In genomic region chr9:137200311-137201204, GRCh38 we compare ENCODE assay signal across 8 cellular contexts. TPM values are rescaled to one million over a fixed set of nuclear protein-coding genes. Genes with fewer than 3 reads are reported as not detected.
A peak's percentile ranks its signal among the peaks of the same experiment; 100 is the strongest.
DNase-seq lines count a peak whose midpoint lies in the region; ATAC-seq and TF ChIP-seq lines count a peak whose summit lies in the region.

Gene TPRN, minus strand, starts transcription at chr9:137200741. Its CDS starts 30 bp downstream, at chr9:137200711.

- no peak for TF ChIP-seq EP300 in gastroesophageal sphincter (IDR thresholded peaks at IDR 0.05)

- H3K9me3 Mint-ChIP-seq in activated naive CD4-positive, alpha-beta T cell treated with anti-CD3 and anti-CD28 coated beads for 36 hours, result no peaks in the 10 kb centered on the region

- peak within 1 kb of the TSS; percentile 38 to 68 for H3K4me3 ChIP-seq in gastroesophageal sphincter
- H3K4me3 ChIP-seq in neutrophil (ENCODE audit: low read depth in 1 of 2, low read length in 1 of 2), result peak within 1 kb of the TSS; percentile 77 to 93

- H3K27ac ChIP-seq in gastroesophageal sphincter (peak within 1 kb of the TSS; percentile 51 to 85 (median 84)), neutrophil (peak within 1 kb of the TSS; percentile 87)

- peak within 1 kb of the TSS; percentile 80 for H3K4me3 Mint-ChIP-seq in activated naive CD4-positive, alpha-beta T cell treated with anti-CD3 and anti-CD28 coated beads for 36 hours

- in situ Hi-C loops in SK-MEL-5 (cut with HindIII; ENCODE audit: low pct_unique_long_range_greater_than_20kb, low sequenced_read_pairs), result no loop called here

- H3K4me1 Mint-ChIP-seq in activated naive CD4-positive, alpha-beta T cell treated with anti-CD3 and anti-CD28 coated beads for 36 hours (ENCODE audit: low read depth), result peaks cover 33% of the 10 kb centered on the region

- no CpG with 5 or more reads among the region's 118 CpGs for WGBS in gastroesophageal sphincter (ENCODE audit: low coverage in 1 of 2), 2 donors

- no peak for TF ChIP-seq CTCF in gastroesophageal sphincter (IDR thresholded peaks at IDR 0.05)
- peak; percentile 54 for TF ChIP-seq CTCF in neutrophil (IDR thresholded peaks at IDR 0.05)

- intact Hi-C loops in activated naive CD4-positive, alpha-beta T cell treated with anti-CD3 and anti-CD28 coated beads for 36 hours (cut with micrococcal nuclease), result loop anchor here (1.0 to 5.0 kb wide), 5 partner anchors 11 to 393 kb away; partner anchors contain the start of genes RABL6 and TUBB4B

- peak; percentile 97 for DNase-seq in GF-D8 (lab: John Stamatoyannopoulos, UW)
- peak; percentile 99 for DNase-seq in HEK293T (ENCODE audit: extremely low spot score)
- peak; percentile 99 for DNase-seq in MV-4-11 (lab: John Stamatoyannopoulos, UW)
- DNase-seq in SK-MEL-5 (ENCODE audit: low read depth, low spot score), result peak; percentile 100
- DNase-seq in activated naive CD4-positive, alpha-beta T cell treated with anti-CD3 and anti-CD28 coated beads for 36 hours, result peak; percentile 99
- DNase-seq in superior temporal gyrus (ENCODE audit: extremely low spot score), result peak; percentile 99

- H3K4me1 ChIP-seq in gastroesophageal sphincter (peaks cover 0 to 81% (median 42%) of the 10 kb centered on the region in 3 donors), neutrophil (ENCODE audit: control insufficient read depth in 1 of 2, insufficient read depth in 1 of 2, low read depth in 1 of 2, low read length in 1 of 2) (peaks cover 29% of the 10 kb centered on the region in 2 experiments)

- CTCF ChIA-PET in HEK293T (lab: Yijun Ruan, JAX), result interaction anchor here (0.7 kb wide), 1 partner anchor 36 kb away, joined by 3 read pairs; no protein-coding TSS in a partner anchor
- CTCF ChIA-PET in activated naive CD4-positive, alpha-beta T cell treated with anti-CD3 and anti-CD28 coated beads for 36 hours (lab: Charles Lee), result interaction anchor here (0.7 to 3.8 kb wide), 3 partner anchors 12 to 82 kb away, joined by 3 to 16 read pairs (median 3); partner anchors contain the start of genes ANAPC2 and SSNA1

- H3K36me3 ChIP-seq in gastroesophageal sphincter, result no peaks in the 10 kb centered on the region
- H3K36me3 ChIP-seq in neutrophil, result no peaks in the 10 kb centered on the region

- H3K9me3 ChIP-seq in gastroesophageal sphincter (no peaks in the 10 kb centered on the region), neutrophil (no peaks in the 10 kb centered on the region)

- peaks cover 3% of the 10 kb centered on the region for H3K36me3 Mint-ChIP-seq in activated naive CD4-positive, alpha-beta T cell treated with anti-CD3 and anti-CD28 coated beads for 36 hours (ENCODE audit: low read depth)

- peak; percentile 76 to 90 for TF ChIP-seq POLR2A in gastroesophageal sphincter (IDR thresholded peaks at IDR 0.05)

- H3K27me3 ChIP-seq in gastroesophageal sphincter (no peaks in the 10 kb centered on the region), neutrophil (peaks cover 15% of the 10 kb centered on the region)

- ATAC-seq in gastroesophageal sphincter, result peak; percentile 98

- POLR2A ChIA-PET in HEK293T (lab: Yijun Ruan, JAX), result interaction anchor here (0.9 to 2.0 kb wide), 12 partner anchors 10 to 71 kb away, joined by 3 to 16 read pairs (median 4); partner anchors contain the start of genes ANAPC2, RNF224, SSNA1 and TUBB4B

- no peaks in the 10 kb centered on the region for H3K27me3 Mint-ChIP-seq in activated naive CD4-positive, alpha-beta T cell treated with anti-CD3 and anti-CD28 coated beads for 36 hours (ENCODE audit: low read depth)

- H3K27ac Mint-ChIP-seq in activated naive CD4-positive, alpha-beta T cell treated with anti-CD3 and anti-CD28 coated beads for 36 hours, result peak within 1 kb of the TSS; percentile 56

TF ChIP-seq in HEK293T, 16 proteins besides CTCF, POLR2A, EP300 and RAD21:
- TF ChIP-seq NFRKB (IDR thresholded peaks at IDR 0.05) (no peak), FOXM1 (IDR thresholded peaks at IDR 0.05; ENCODE audit: borderline replicate concordance) (0 out of 2 replicates have a peak, but pooled peaks have one; percentile 48), LEF1 (IDR thresholded peaks at IDR 0.05; ENCODE audit: borderline replicate concordance) (peak; percentile 50; the same call in 1 of the 2 replicates), ELF4 (IDR thresholded peaks at IDR 0.05) (peak; percentile 87), CTBP1 (IDR thresholded peaks at IDR 0.05; ENCODE audit: borderline replicate concordance) (no peak), PKNOX1 (IDR thresholded peaks at IDR 0.05) (peak; percentile 68), HDGF (IDR thresholded peaks at IDR 0.05; ENCODE audit: borderline replicate concordance) (0 out of 2 replicates have a peak, but pooled peaks have one; percentile 57), SP1 (IDR thresholded peaks at IDR 0.05) (0 out of 2 replicates have a peak, but pooled peaks have one; percentile 33)

RNA-seq across cellular contexts. Expression of gene TPRN, which starts in this region (rescaled TPM):
- 8.6 and 9.3 TPM in 2 replicates for total RNA-seq in SK-MEL-5 (2014; rRNA removed; shearing (Covaris generic))
- polyA plus RNA-seq in SK-MEL-5 (2015; cell fraction: cytosol; rRNA removed), result 14.2 and 19.1 TPM in 2 replicates
- polyA plus RNA-seq in SK-MEL-5 (2015; cell fraction: nucleus; rRNA removed), result 16.5 and 23.9 TPM in 2 replicates
- total RNA-seq in activated naive CD4-positive, alpha-beta T cell treated with anti-CD3 and anti-CD28 coated beads for 36 hours, result 1 to 10 TPM; 2.1 to 2.6 TPM
- total RNA-seq in gastroesophageal sphincter, result 10 to 100 TPM in 1 of 4 donors, 1 to 10 TPM in 3; 3.6 to 11.6 (median 6.1) TPM

Comparison
In these comparisons a context has a peak if more than half of its experiments do, and no peak if none do; other contexts are left out.
1. Peak in every context shown above with its lines: DNase-seq, ATAC-seq, H3K4me3 ChIP-seq and H3K27ac ChIP-seq.